In genomic region chr4:16225681-16225995, GRCh38 we compare ENCODE assay signal across 1 cellular context.
TF ChIP-seq lines count a peak whose summit lies in the region.

No MANE protein-coding gene starts in this region.

TF ChIP-seq in SK-N-SH treated with all-trans-retinoic acid at 6 μM for 48 hours, 23 proteins besides CTCF, POLR2A, EP300 and RAD21 (continued from another document):
- no peak for TF ChIP-seq TSHZ2 (CRISPR knock-in tag; IDR thresholded peaks at IDR 0.05)
- no peak for TF ChIP-seq ZNF565 (CRISPR knock-in tag; conservative IDR thresholded peaks at IDR 0.05; ENCODE audit: low read depth)
- TF ChIP-seq ESRRG (CRISPR knock-in tag; IDR thresholded peaks at IDR 0.05) = no peak
- no peak for TF ChIP-seq GLIS3 (CRISPR knock-in tag; IDR thresholded peaks at IDR 0.05)
- TF ChIP-seq ISL1 (CRISPR knock-in tag; IDR thresholded peaks at IDR 0.05) = no peak
- no peak for TF ChIP-seq PPARA (CRISPR knock-in tag; IDR thresholded peaks at IDR 0.05; ENCODE audit: borderline replicate concordance)
- TF ChIP-seq ZFP30 (CRISPR knock-in tag; IDR thresholded peaks at IDR 0.05) = no peak
- TF ChIP-seq ZC3H10 (CRISPR knock-in tag; IDR thresholded peaks at IDR 0.05) = no peak
- TF ChIP-seq OSR1 (CRISPR knock-in tag; IDR thresholded peaks at IDR 0.05) = no peak
